Comparison of ENCODE assay signal across 15 cellular contexts in the genomic region with DNA sequence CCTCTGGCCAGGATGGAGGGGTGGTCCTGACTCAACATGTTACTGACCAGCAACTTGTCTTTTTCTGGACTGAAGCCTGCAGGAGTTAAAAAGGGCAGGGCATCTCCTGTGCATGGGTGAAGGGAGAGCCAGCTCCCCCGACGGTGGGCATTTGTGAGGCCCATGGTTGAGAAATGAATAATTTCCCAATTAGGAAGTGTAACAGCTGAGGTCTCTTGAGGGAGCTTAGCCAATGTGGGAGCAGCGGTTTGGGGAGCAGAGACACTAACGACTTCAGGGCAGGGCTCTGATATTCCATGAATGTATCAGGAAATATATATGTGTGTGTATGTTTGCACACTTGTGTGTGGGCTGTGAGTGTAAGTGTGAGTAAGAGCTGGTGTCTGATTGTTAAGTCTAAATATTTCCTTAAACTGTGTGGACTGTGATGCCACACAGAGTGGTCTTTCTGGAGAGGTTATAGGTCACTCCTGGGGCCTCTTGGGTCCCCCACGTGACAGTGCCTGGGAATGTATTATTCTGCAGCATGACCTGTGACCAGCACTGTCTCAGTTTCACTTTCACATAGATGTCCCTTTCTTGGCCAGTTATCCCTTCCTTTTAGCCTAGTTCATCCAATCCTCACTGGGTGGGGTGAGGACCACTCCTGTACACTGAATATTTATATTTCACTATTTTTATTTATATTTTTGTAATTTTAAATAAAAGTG. TPM values are rescaled to one million over a fixed set of nuclear protein-coding genes. Genes with fewer than 3 reads are reported as not detected.
A peak's percentile ranks its signal among the peaks of the same experiment; 100 is the strongest.
DNase-seq lines count a peak whose midpoint lies in the region; ATAC-seq and TF ChIP-seq lines count a peak whose summit lies in the region.
"Had no signal": no experiment of that assay in that cellular context is flagged by ENCODE, and none has a peak within 500 bp of the region (broad histone marks: within the 10 kb centered on the region; RNA-seq: fewer than 3 reads in every experiment).

No MANE protein-coding gene starts in this region.

- H4K20me1 ChIP-seq in PC-3 (ENCODE audit: low read length): peaks cover 47% of the 10 kb centered on the region

- H3K36me3 ChIP-seq in PC-3 (ENCODE audit: low read depth, low read length) (peaks cover 50% of the 10 kb centered on the region), gastroesophageal sphincter (peaks cover 0 to 16% of the 10 kb centered on the region in 2 donors), gastrocnemius medialis (no peaks in the 10 kb centered on the region)
- H3K36me3 ChIP-seq: neural progenitor cell had no signal

- peaks cover 52% of the 10 kb centered on the region for H3F3A ChIP-seq in PC-3 (ENCODE audit: low read length, unreplicated experiment)

- H3K4me1 ChIP-seq in PC-3 (ENCODE audit: insufficient read depth, low read length): peaks cover 58% of the 10 kb centered on the region
- H3K4me1 ChIP-seq in gastroesophageal sphincter: peaks cover 0 to 50% (median 3%) of the 10 kb centered on the region in 3 donors
- H3K4me1 ChIP-seq in gastrocnemius medialis: peaks cover 5 to 26% of the 10 kb centered on the region in 2 donors
- H3K4me1 ChIP-seq: neural progenitor cell had no signal

- H3K9me2 ChIP-seq in PC-3 (replicated peaks; ENCODE audit: low read length): no peaks in the 10 kb centered on the region

- peak overlapping the region; percentile 80 for H3K4me2 ChIP-seq in PC-3 (ENCODE audit: low read length)
- H3K4me2 ChIP-seq: neural progenitor cell had no signal

- no peak for TF ChIP-seq POLR2A in gastroesophageal sphincter (IDR thresholded peaks at IDR 0.05)
- no peak for TF ChIP-seq POLR2A in gastrocnemius medialis (IDR thresholded peaks at IDR 0.05)

- in situ Hi-C loops in gastrocnemius medialis (cut with MboI; ENCODE audit: low sequenced_read_pairs in 4 of 4): no loop called here

- H3K4me3 ChIP-seq in PC-3 (ENCODE audit: low read length) (peak overlapping the region; percentile 0; the same call in 1 of the 2 replicates), gastroesophageal sphincter (no peak overlapping the region), gastrocnemius medialis (no peak overlapping the region)
- H3K4me3 ChIP-seq: neural progenitor cell had no signal

- H3K27ac ChIP-seq in PC-3 (ENCODE audit: low read length): peak overlapping the region; percentile 7
- peak overlapping the region in 3 of 4 donors; percentile 2 to 38 (median 20) for H3K27ac ChIP-seq in gastroesophageal sphincter
- peak overlapping the region; percentile 51 to 80 (median 74) for H3K27ac ChIP-seq in gastrocnemius medialis
- H3K27ac ChIP-seq: neural progenitor cell had no signal

- no peaks in the 10 kb centered on the region for H3K9me3 ChIP-seq in PC-3 (ENCODE audit: low read length)
- H3K9me3 ChIP-seq in gastroesophageal sphincter: no peaks in the 10 kb centered on the region
- peaks cover 0 to 3% (median 0%) of the 10 kb centered on the region in 3 donors for H3K9me3 ChIP-seq in gastrocnemius medialis

- BruUV-seq in PC-3 (replicated peaks; lab: Mats Ljungman, UMichigan): no TSS peak

- H3K9ac ChIP-seq in PC-3 (ENCODE audit: low read length): no peak overlapping the region
- H3K9ac ChIP-seq: neural progenitor cell had no signal

- 45 to 57% methylated on average over 1 to 3 of the region's 5 CpGs for WGBS in gastroesophageal sphincter (ENCODE audit: low coverage in 1 of 2), 2 donors

- H3K27me3 ChIP-seq in PC-3 (ENCODE audit: low read length): no peaks in the 10 kb centered on the region
- H3K27me3 ChIP-seq in gastroesophageal sphincter: peaks cover 5% of the 10 kb centered on the region
- peaks cover 0 to 4% (median 0%) of the 10 kb centered on the region in 3 donors for H3K27me3 ChIP-seq in gastrocnemius medialis

- no peak overlapping the region for H2AFZ ChIP-seq in PC-3 (ENCODE audit: low read length)
- H2AFZ ChIP-seq: neural progenitor cell had no signal

- POLR2A ChIA-PET in PC-3 (lab: Charles Lee; ENCODE audit: unreplicated experiment): interaction anchor here (0.7 to 2.8 kb wide), 7 partner anchors 8 to 82 kb away, joined by 3 to 18 read pairs (median 6); no protein-coding TSS in a partner anchor

- CTCF ChIA-PET in PC-3 (lab: Charles Lee): interaction anchor here (0.7 to 3.0 kb wide), 6 partner anchors 23 to 49 kb away, joined by 3 to 21 read pairs (median 8); no protein-coding TSS in a partner anchor

- peak; percentile 50 for DNase-seq in PC-3
- no peak for DNase-seq in gastrocnemius medialis
- no peak for DNase-seq in NCI-H345 (lab: John Stamatoyannopoulos, UW)
- no peak for DNase-seq in pons (ENCODE audit: low spot score)
- DNase-seq: activated CD4-positive, CD25-positive, alpha-beta regulatory T cell; Karpas-422; NCI-H226; SHP77 treated with DMSO at 0.1 percent for 48 hours; stimulated activated CD4-positive, alpha-beta T cell treated with anti-CD3 and anti-CD28 coated beads, Interleukin-2, amount 100 ng/mL, for 48 hours; stimulated activated naive CD8-positive, alpha-beta T cell treated with anti-CD3 and anti-CD28 coated beads, Interleukin-15, Interleukin-2, amounts not matched to agents 100 U/mL and 50 U/mL, for 24 hours had no signal

- intact Hi-C loops in PC-3 (cut with micrococcal nuclease) (no loop called here), gastrocnemius medialis (cut with DNase I; ENCODE audit: low total_unique reads) (no loop called here)

- ATAC-seq in HG02588 (IDR thresholded peaks at IDR 0.05; ENCODE audit: unreplicated experiment) (peak; percentile 50), PC-3 (peak; percentile 5), gastroesophageal sphincter (peak; percentile 37), gastrocnemius medialis (peak in 1 of 2 donors; percentile 32), GM18498 (IDR thresholded peaks at IDR 0.05; ENCODE audit: unreplicated experiment) (no peak), HG02610 (IDR thresholded peaks at IDR 0.05; ENCODE audit: unreplicated experiment) (no peak)
- ATAC-seq: stimulated activated naive CD8-positive, alpha-beta T cell treated with anti-CD3 and anti-CD28 coated beads, Interleukin-15, Interleukin-2, amounts not matched to agents 100 U/mL and 50 U/mL, for 24 hours had no signal

- TF ChIP-seq CTCF in PC-3 (conservative IDR thresholded peaks at IDR 0.05; ENCODE audit: low read depth, low read length) (no peak), gastroesophageal sphincter (IDR thresholded peaks at IDR 0.05) (no peak), gastrocnemius medialis (IDR thresholded peaks at IDR 0.05 in 4 of 5, conservative IDR thresholded peaks at IDR 0.05 in 1 of 5) (no peak)

- no peak for TF ChIP-seq EP300 in gastroesophageal sphincter (IDR thresholded peaks at IDR 0.05)

- H3K79me2 ChIP-seq in PC-3 (ENCODE audit: low read length): peaks cover 39% of the 10 kb centered on the region

RNA-seq across cellular contexts. Expression of a gene that starts 6.0 kb away (rescaled TPM):
- 1,570 and 1,582 TPM in 2 replicates for total RNA-seq in PC-3 (2014; rRNA removed)
- total RNA-seq in gastroesophageal sphincter: 10 to 100 TPM in 1 of 4 donors, 1 to 10 TPM in 3; 1.1 to 43.3 (median 8.3) TPM
- 1 to 10 TPM in 3 of 4 donors, under 1 TPM in 1; 0.83 to 5.0 (median 2.3) TPM for total RNA-seq in gastrocnemius medialis

RNA-seq across cellular contexts. Expression of a gene that starts 42.6 kb away (rescaled TPM):
- total RNA-seq in PC-3 (2014; rRNA removed) (170 and 179 TPM in 2 replicates), gastroesophageal sphincter (100 to 1,000 TPM in 3 of 4 donors, 10 to 100 TPM in 1; 82.3 to 207 (median 155) TPM), gastrocnemius medialis (10 to 100 TPM; 48.6 to 67.5 (median 51.7) TPM)

Comparison
In these comparisons a context has a peak if more than half of its experiments do, and no peak if none do; other contexts are left out.
1. ATAC-seq: peak in HG02588 (single experiment), PC-3 (single experiment) and gastroesophageal sphincter (single experiment); none in GM18498 (single experiment) and HG02610 (single experiment).
2. H3K27ac ChIP-seq: peak in every context shown above with its lines; median percentile 74 in gastrocnemius medialis; 20 in gastroesophageal sphincter; 7 in PC-3.
3. RNA of a gene that starts 6.0 kb away (total RNA-seq): 1,570 to 1,582 TPM in PC-3; 1.1 to 43.3 TPM in gastroesophageal sphincter and 0.83 to 5.0 TPM in gastrocnemius medialis; every median in the first group is over 10 times any median in the second.